9 cellular contexts compared by ENCODE assay signal in genomic region chr7:44122529-44122928, GRCh38. TPM values are rescaled to one million over a fixed set of nuclear protein-coding genes. Genes with fewer than 3 reads are reported as not detected.
A peak's percentile ranks its signal among the peaks of the same experiment; 100 is the strongest.
DNase-seq lines count a peak whose midpoint lies in the region; ATAC-seq, FAIRE-seq and TF ChIP-seq lines count a peak whose summit lies in the region.
"Had no signal": no experiment of that assay in that cellular context is flagged by ENCODE, and none has a peak within 500 bp of the region (broad histone marks: within the 10 kb centered on the region; RNA-seq: fewer than 3 reads in every experiment).

No MANE protein-coding gene starts in this region.

- H3K4me1 ChIP-seq in HUES6 (ENCODE audit: control insufficient read depth, insufficient read depth, low read length) (no peaks in the 10 kb centered on the region), muscle layer of duodenum (ENCODE audit: control insufficient read depth in 1 of 2, insufficient read depth in 2 of 2, low read length in 2 of 2) (peaks cover 6 to 18% of the 10 kb centered on the region in 2 donors)

- peak overlapping the region; percentile 87 for H3K9ac ChIP-seq in HUES6 (ENCODE audit: low read length)

- DNase-seq in AG04450 (ENCODE audit: low read depth, low spot score) (no peak), bronchial epithelial cell (ENCODE audit: low read depth) (no peak), DMS53 treated with DMSO at 0.1 percent for 48 hours (lab: John Stamatoyannopoulos, UW; ENCODE audit: unreplicated experiment) (no peak), NCI-H1694 (lab: John Stamatoyannopoulos, UW) (no peak)
- no peak for DNase-seq in stimulated activated CD4-positive, alpha-beta T cell treated with anti-CD3 and anti-CD28 coated beads, Interleukin-2, amount 100 ng/mL, for 48 hours
- DNase-seq: occipital lobe had no signal

- FAIRE-seq in bronchial epithelial cell (lab: Jason Lieb, UNC) = no peak

- no peaks in the 10 kb centered on the region for H3K27me3 ChIP-seq in AG04450 (ENCODE audit: control insufficient read depth, insufficient read depth, low read length)
- H3K27me3 ChIP-seq in HUES6 (ENCODE audit: control insufficient read depth, insufficient read depth, low read length) = peaks cover 10% of the 10 kb centered on the region; the same call in 1 of the 2 replicates
- H3K27me3 ChIP-seq in bronchial epithelial cell (ENCODE audit: control insufficient read depth, insufficient read depth, low read length) = no peaks in the 10 kb centered on the region
- no peaks in the 10 kb centered on the region for H3K27me3 ChIP-seq in muscle layer of duodenum (ENCODE audit: low read depth, low read length)

- ATAC-seq in GM21390 (IDR thresholded peaks at IDR 0.05; ENCODE audit: unreplicated experiment) = no peak

- H3K4me3 ChIP-seq in AG04450 (ENCODE audit: low read depth, low read length) (peak overlapping the region; percentile 77), HUES6 (ENCODE audit: low read depth, low read length) (peak overlapping the region; percentile 82), bronchial epithelial cell (ENCODE audit: low read depth, low read length) (peak overlapping the region; percentile 51), muscle layer of duodenum (ENCODE audit: low read depth in 1 of 2, low read length in 2 of 2) (peak overlapping the region; percentile 69 to 81)

- H3K36me3 ChIP-seq in HUES6 (ENCODE audit: control insufficient read depth, insufficient read depth, low read length) (peaks cover 44% of the 10 kb centered on the region), bronchial epithelial cell (ENCODE audit: control insufficient read depth, insufficient read depth, low read length) (peaks cover 17% of the 10 kb centered on the region), muscle layer of duodenum (ENCODE audit: control insufficient read depth in 1 of 2, insufficient read depth in 2 of 2, low read length in 2 of 2) (peaks cover 13 to 19% of the 10 kb centered on the region in 2 donors)

- H3K27ac ChIP-seq in AG04450 (ENCODE audit: low read depth, low read length) (no peak overlapping the region), HUES6 (ENCODE audit: low read depth, low read length) (peak overlapping the region; percentile 67; the same call in 1 of the 2 replicates), muscle layer of duodenum (ENCODE audit: low read length) (peak overlapping the region; percentile 80)

- POLR2A ChIA-PET in AG04450 (lab: Yijun Ruan, JAX) = interaction anchor here (0.5 to 1.3 kb wide), 8 partner anchors 11 to 78 kb away, joined by 3 to 5 read pairs (median 3); partner anchors contain the start of gene YKT6

- H3K9me3 ChIP-seq in AG04450 (ENCODE audit: control insufficient read depth, insufficient read depth, low read length) (peaks cover 3% of the 10 kb centered on the region; the same call in 1 of the 2 replicates), HUES6 (ENCODE audit: control insufficient read depth, insufficient read depth, low read depth, low read length) (no peaks in the 10 kb centered on the region), muscle layer of duodenum (ENCODE audit: control insufficient read depth in 1 of 2, low read length in 2 of 2) (peaks cover 0 to 4% of the 10 kb centered on the region in 2 donors)

- CTCF ChIA-PET in AG04450 (lab: Charles Lee) = interaction anchor here (0.9 to 2.4 kb wide), 3 partner anchors 36 to 73 kb away, joined by 4 to 10 read pairs (median 6); no protein-coding TSS in a partner anchor

- TF ChIP-seq CTCF in AG04450 (IDR thresholded peaks at IDR 0.05; ENCODE audit: low read depth, low read length) (no peak), bronchial epithelial cell (IDR thresholded peaks at IDR 0.05; ENCODE audit: insufficient read depth, low read length, severe bottlenecking) (no peak)

RNA-seq across cellular contexts. Expression of gene POLD2, which starts 0.8 kb away (rescaled TPM):
- 64.8 and 79.6 TPM in 2 replicates for polyA plus RNA-seq in AG04450 (2011; rRNA removed)
- polyA minus RNA-seq in AG04450 (2011; rRNA and poly(A)+ RNA removed) = 29.0 and 39.8 TPM in 2 replicates
- total RNA-seq in bronchial epithelial cell = 103 and 122 TPM in 2 replicates

RNA-seq across cellular contexts. Expression of gene AEBP1, which starts 18.4 kb away (rescaled TPM):
- polyA plus RNA-seq in AG04450 (2011; rRNA removed) = 18.5 and 30.7 TPM in 2 replicates
- 19.8 and 37.9 TPM in 2 replicates for polyA minus RNA-seq in AG04450 (2011; rRNA and poly(A)+ RNA removed)
- total RNA-seq in bronchial epithelial cell = 0.26 TPM in 2 replicates

RNA-seq across cellular contexts. Expression of gene MYL7, which starts 18.6 kb away (rescaled TPM):
- not detected in 2 replicates for polyA plus RNA-seq in AG04450 (2011; rRNA removed)
- polyA minus RNA-seq in AG04450 (2011; rRNA and poly(A)+ RNA removed) = not detected in 2 replicates
- total RNA-seq in bronchial epithelial cell = not detected in 2 replicates
- total RNA-seq: occipital lobe had no signal

RNA-seq across cellular contexts. Expression of gene POLM, which starts 40.2 kb away (rescaled TPM):
- polyA plus RNA-seq in AG04450 (2011; rRNA removed) = 4.6 and 5.1 TPM in 2 replicates
- 11.0 and 11.6 TPM in 2 replicates for polyA minus RNA-seq in AG04450 (2011; rRNA and poly(A)+ RNA removed)
- 6.3 and 7.7 TPM in 2 replicates for total RNA-seq in bronchial epithelial cell

RNA-seq across cellular contexts. Expression of gene PGAM2, which starts 57.2 kb away (rescaled TPM):
- not detected in 2 replicates for polyA plus RNA-seq in AG04450 (2011; rRNA removed)
- not detected in 2 replicates for polyA minus RNA-seq in AG04450 (2011; rRNA and poly(A)+ RNA removed)
- 0.53 and 0.90 TPM in 2 replicates for total RNA-seq in bronchial epithelial cell
